8 cellular contexts compared by ENCODE assay signal in the genomic region with DNA sequence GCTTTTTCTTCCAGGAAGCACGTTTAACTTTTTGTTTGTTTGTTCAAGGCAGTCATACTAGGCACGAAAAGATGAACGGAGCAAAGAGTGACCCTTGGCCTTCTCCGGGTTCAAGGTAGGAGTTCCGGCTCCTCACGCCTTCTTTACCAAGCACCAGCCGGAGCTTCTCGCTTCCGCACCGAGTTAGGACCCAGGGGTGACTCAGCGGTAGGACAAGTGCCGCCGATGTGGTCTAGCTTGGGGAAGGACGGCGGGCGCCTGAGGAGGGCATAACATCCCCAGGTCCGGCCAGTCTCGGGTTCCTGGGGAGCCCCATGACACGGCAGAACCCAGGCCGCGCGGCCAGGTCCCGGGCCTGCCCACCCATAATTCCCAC. TPM values are rescaled to one million over a fixed set of nuclear protein-coding genes. Genes with fewer than 3 reads are reported as not detected.
DNase-seq lines count a peak whose midpoint lies in the region; ATAC-seq and TF ChIP-seq lines count a peak whose summit lies in the region.

No MANE protein-coding gene starts in this region.

- intact Hi-C loops in esophagus squamous epithelium (cut with DNase I): no loop called here

- POLR2A ChIA-PET in activated CD8-positive, alpha-beta T cell treated with anti-CD3 and anti-CD28 coated beads, Interleukin-2, amount 10 ng/mL, durations not matched to agents 7 days and 5 days (lab: Charles Lee): interaction anchor here (0.6 to 2.6 kb wide), 18 partner anchors 10 to 559 kb away, joined by 3 to 27 read pairs (median 4); a partner anchor contains a TSS

- TF ChIP-seq CTCF in esophagus squamous epithelium (IDR thresholded peaks at IDR 0.05) (no peak), neural progenitor cell (IDR thresholded peaks at IDR 0.05) (no peak), upper lobe of left lung (IDR thresholded peaks at IDR 0.05) (peak in 1 of 6 experiments; percentile 28)

- TF ChIP-seq EP300 in upper lobe of left lung (IDR thresholded peaks at IDR 0.05): no peak

- H3K9me3 ChIP-seq in esophagus squamous epithelium (no peaks in the 10 kb centered on the region), neural progenitor cell (ENCODE audit: low read depth) (no peaks in the 10 kb centered on the region), upper lobe of left lung (no peaks in the 10 kb centered on the region)

- peak overlapping the region; percentile 97 for H3K27ac Mint-ChIP-seq in activated CD8-positive, alpha-beta T cell treated with anti-CD3 and anti-CD28 coated beads, Interleukin-2, amount 10 ng/mL, durations not matched to agents 7 days and 5 days
- H3K27ac Mint-ChIP-seq in neural progenitor cell: no peak overlapping the region

- H3K4me3 Mint-ChIP-seq in activated CD8-positive, alpha-beta T cell treated with anti-CD3 and anti-CD28 coated beads, Interleukin-2, amount 10 ng/mL, durations not matched to agents 7 days and 5 days: peak overlapping the region; percentile 95
- H3K4me3 Mint-ChIP-seq in neural progenitor cell: peak overlapping the region; percentile 97

- CTCF ChIA-PET in activated CD8-positive, alpha-beta T cell treated with anti-CD3 and anti-CD28 coated beads, Interleukin-2, amount 10 ng/mL, durations not matched to agents 7 days and 5 days (lab: Charles Lee): interaction anchor here (0.8 to 5.9 kb wide), 13 partner anchors 13 to 214 kb away, joined by 3 to 57 read pairs (median 5); a partner anchor contains a TSS

- H3K27ac ChIP-seq in esophagus squamous epithelium: peak overlapping the region; percentile 87 to 94 (median 91)
- peak overlapping the region; percentile 7 for H3K27ac ChIP-seq in neural progenitor cell
- peak overlapping the region; percentile 86 to 94 (median 91) for H3K27ac ChIP-seq in upper lobe of left lung

- H3K79me2 ChIP-seq in neural progenitor cell (ENCODE audit: low read depth): peaks cover 54% of the 10 kb centered on the region

- no peaks in the 10 kb centered on the region for H3K9me3 Mint-ChIP-seq in activated CD8-positive, alpha-beta T cell treated with anti-CD3 and anti-CD28 coated beads, Interleukin-2, amount 10 ng/mL, durations not matched to agents 7 days and 5 days (ENCODE audit: insufficient read depth)
- H3K9me3 Mint-ChIP-seq in neural progenitor cell: no peaks in the 10 kb centered on the region

- peaks cover 16% of the 10 kb centered on the region for H4K20me1 ChIP-seq in neural progenitor cell (ENCODE audit: low read depth)

- H3K4me3 ChIP-seq in esophagus squamous epithelium (peak overlapping the region; percentile 77 to 89 (median 82)), neural progenitor cell (peak overlapping the region; percentile 80), upper lobe of left lung (peak overlapping the region; percentile 74 to 95 (median 79))

- no peaks in the 10 kb centered on the region for H3K27me3 Mint-ChIP-seq in activated CD8-positive, alpha-beta T cell treated with anti-CD3 and anti-CD28 coated beads, Interleukin-2, amount 10 ng/mL, durations not matched to agents 7 days and 5 days (ENCODE audit: low read depth)
- H3K27me3 Mint-ChIP-seq in neural progenitor cell (ENCODE audit: insufficient read depth, low read depth): no peaks in the 10 kb centered on the region

- peaks cover 10 to 44% (median 27%) of the 10 kb centered on the region in 3 donors for H3K4me1 ChIP-seq in esophagus squamous epithelium
- peaks cover 16% of the 10 kb centered on the region for H3K4me1 ChIP-seq in neural progenitor cell
- H3K4me1 ChIP-seq in upper lobe of left lung: peaks cover 17 to 47% (median 29%) of the 10 kb centered on the region in 4 donors

- no peak overlapping the region for H2AFZ ChIP-seq in neural progenitor cell (replicated peaks)

- H3K4me1 Mint-ChIP-seq in activated CD8-positive, alpha-beta T cell treated with anti-CD3 and anti-CD28 coated beads, Interleukin-2, amount 10 ng/mL, durations not matched to agents 7 days and 5 days (ENCODE audit: low read depth): peaks cover 37% of the 10 kb centered on the region
- H3K4me1 Mint-ChIP-seq in neural progenitor cell: peaks cover 20% of the 10 kb centered on the region

- H3K36me3 ChIP-seq in esophagus squamous epithelium (peaks cover 0 to 15% (median 6%) of the 10 kb centered on the region in 3 donors), neural progenitor cell (no peaks in the 10 kb centered on the region), upper lobe of left lung (peaks cover 0 to 10% (median 3%) of the 10 kb centered on the region in 4 donors)

- ATAC-seq in HG02588 (IDR thresholded peaks at IDR 0.05; ENCODE audit: unreplicated experiment): peak; percentile 29
- ATAC-seq in activated CD8-positive, alpha-beta T cell treated with anti-CD3 and anti-CD28 coated beads, Interleukin-2, amount 10 ng/mL, durations not matched to agents 7 days and 5 days: peak; percentile 40
- peak; percentile 65 to 81 for ATAC-seq in upper lobe of left lung (ENCODE audit: low FRiP score in 2 of 2)

- H3K36me3 Mint-ChIP-seq in activated CD8-positive, alpha-beta T cell treated with anti-CD3 and anti-CD28 coated beads, Interleukin-2, amount 10 ng/mL, durations not matched to agents 7 days and 5 days (ENCODE audit: low read depth): peaks cover 29% of the 10 kb centered on the region
- no peaks in the 10 kb centered on the region for H3K36me3 Mint-ChIP-seq in neural progenitor cell

- no peaks in the 10 kb centered on the region for H3K27me3 ChIP-seq in esophagus squamous epithelium
- H3K27me3 ChIP-seq in neural progenitor cell: no peaks in the 10 kb centered on the region
- H3K27me3 ChIP-seq in upper lobe of left lung: no peaks in the 10 kb centered on the region

- DNase-seq in DMS 273 (lab: John Stamatoyannopoulos, UW; ENCODE audit: unreplicated experiment) (peak; percentile 75), DMS 273 treated with DMSO at 0.1 percent for 48 hours (lab: John Stamatoyannopoulos, UW) (no peak), NCI-H2029 (lab: John Stamatoyannopoulos, UW) (peak; percentile 17), esophagus squamous epithelium (lab: John Stamatoyannopoulos, UW) (no peak), neural progenitor cell (ENCODE audit: low spot score) (no peak), upper lobe of left lung (peak in 1 of 2 donors; percentile 76)
- DNase-seq in activated CD8-positive, alpha-beta T cell treated with anti-CD3 and anti-CD28 coated beads, Interleukin-2, amount 10 ng/mL, durations not matched to agents 7 days and 5 days: peak; percentile 75

- TF ChIP-seq POLR2A in esophagus squamous epithelium (IDR thresholded peaks at IDR 0.05): no peak
- no peak for TF ChIP-seq POLR2A in upper lobe of left lung (IDR thresholded peaks at IDR 0.05)

- H3F3A ChIP-seq in neural progenitor cell (ENCODE audit: low read depth): peaks cover 14% of the 10 kb centered on the region

- H3K4me2 ChIP-seq in neural progenitor cell: peak overlapping the region; percentile 88

- 0 to 2% methylated on average over 11 to 14 of the region's 23 CpGs for WGBS in esophagus squamous epithelium, 2 donors
- WGBS in upper lobe of left lung, 2 donors: 0% methylated on average over 3 to 20 of the region's 23 CpGs

- peak overlapping the region; percentile 74 for H3K9ac ChIP-seq in neural progenitor cell

RNA-seq across cellular contexts. Expression of a gene that starts 0.4 kb away (rescaled TPM):
- 100 to 1,000 TPM; 174 to 189 TPM for total RNA-seq in activated CD8-positive, alpha-beta T cell treated with anti-CD3 and anti-CD28 coated beads, Interleukin-2, amount 10 ng/mL, durations not matched to agents 7 days and 5 days
- 10 to 100 TPM; 31.5 to 57.7 (median 46.8) TPM for total RNA-seq in esophagus squamous epithelium
- 49.9 and 62.0 TPM in 2 replicates for total RNA-seq in neural progenitor cell (ENCODE audit: low replicate concordance)
- 10 to 100 TPM; 15.2 to 69.5 (median 29.8) TPM for total RNA-seq in upper lobe of left lung

RNA-seq across cellular contexts. Expression of a gene that starts 28.2 kb away (rescaled TPM):
- 10 to 100 TPM; 10.8 to 14.0 TPM for total RNA-seq in activated CD8-positive, alpha-beta T cell treated with anti-CD3 and anti-CD28 coated beads, Interleukin-2, amount 10 ng/mL, durations not matched to agents 7 days and 5 days
- total RNA-seq in esophagus squamous epithelium (10 to 100 TPM; 37.0 to 69.6 (median 44.7) TPM), neural progenitor cell (ENCODE audit: low replicate concordance) (33.3 and 38.9 TPM in 2 replicates), upper lobe of left lung (100 to 1,000 TPM; 105 to 222 (median 116) TPM)

RNA-seq across cellular contexts. Expression of a gene that starts 40.5 kb away (rescaled TPM):
- total RNA-seq in activated CD8-positive, alpha-beta T cell treated with anti-CD3 and anti-CD28 coated beads, Interleukin-2, amount 10 ng/mL, durations not matched to agents 7 days and 5 days: not detected
- total RNA-seq in esophagus squamous epithelium: under 1 TPM in 3 of 4 donors, not detected in 1; 0.15 to 0.79 (median 0.19) TPM
- total RNA-seq in neural progenitor cell (ENCODE audit: low replicate concordance): not detected in 2 replicates
- total RNA-seq in upper lobe of left lung: 1 to 10 TPM in 4 of 6 donors, under 1 TPM in 2; 0.30 to 3.1 (median 1.1) TPM

RNA-seq across cellular contexts. Expression of a gene that starts 57.8 kb away (rescaled TPM):
- total RNA-seq in activated CD8-positive, alpha-beta T cell treated with anti-CD3 and anti-CD28 coated beads, Interleukin-2, amount 10 ng/mL, durations not matched to agents 7 days and 5 days: 10 to 100 TPM; 10.2 to 11.6 TPM
- total RNA-seq in esophagus squamous epithelium: 1 to 10 TPM; 2.1 to 5.9 (median 3.8) TPM
- 6.5 and 8.5 TPM in 2 replicates for total RNA-seq in neural progenitor cell (ENCODE audit: low replicate concordance)
- 10 to 100 TPM in 1 of 6 donors, 1 to 10 TPM in 5; 2.3 to 19.9 (median 5.3) TPM for total RNA-seq in upper lobe of left lung

Comparison
In these comparisons a context has a peak if more than half of its experiments do, and no peak if none do; other contexts are left out.
1. DNase-seq: peak in DMS 273 (single experiment), NCI-H2029 (single experiment) and activated CD8-positive, alpha-beta T cell treated with anti-CD3 and anti-CD28 coated beads, Interleukin-2, amount 10 ng/mL, durations not matched to agents 7 days and 5 days (single experiment); none in DMS 273 treated with DMSO at 0.1 percent for 48 hours (single experiment), esophagus squamous epithelium (single experiment) and neural progenitor cell (single experiment).
2. H3K27ac ChIP-seq: peak in every context shown above with its lines; median percentile 91 in esophagus squamous epithelium; 91 in upper lobe of left lung; 7 in neural progenitor cell.
3. Peak in every context shown above with its lines, with median percentiles within 50 percentile points of each other: ATAC-seq and H3K4me3 ChIP-seq.